In the genomic region with DNA sequence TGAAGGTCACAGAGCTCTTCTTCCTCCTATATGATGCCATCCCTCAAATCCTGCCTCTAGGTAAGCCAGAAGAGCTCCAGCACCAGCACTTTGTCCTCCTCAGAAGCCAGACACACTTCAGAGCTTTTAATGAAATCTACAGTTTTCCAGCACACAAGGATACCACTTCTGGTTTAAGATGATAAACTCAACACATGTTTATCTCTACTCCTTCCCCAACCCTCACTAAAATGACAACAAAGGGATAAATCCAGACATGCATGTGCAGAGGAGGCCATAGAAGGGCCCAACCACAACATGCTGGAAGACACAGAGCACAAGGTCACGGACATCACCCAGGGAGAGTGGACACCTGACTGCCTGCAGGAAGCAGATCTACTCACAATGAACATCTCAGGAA, we compare ENCODE assay signal across 1 cellular context.
TF ChIP-seq lines count a peak whose summit lies in the region.

No MANE protein-coding gene starts in this region.

TF ChIP-seq in K562, 482 proteins besides CTCF, POLR2A, EP300 and RAD21 (continued from another document and continues in another):
- TF ChIP-seq, protein P1, sequence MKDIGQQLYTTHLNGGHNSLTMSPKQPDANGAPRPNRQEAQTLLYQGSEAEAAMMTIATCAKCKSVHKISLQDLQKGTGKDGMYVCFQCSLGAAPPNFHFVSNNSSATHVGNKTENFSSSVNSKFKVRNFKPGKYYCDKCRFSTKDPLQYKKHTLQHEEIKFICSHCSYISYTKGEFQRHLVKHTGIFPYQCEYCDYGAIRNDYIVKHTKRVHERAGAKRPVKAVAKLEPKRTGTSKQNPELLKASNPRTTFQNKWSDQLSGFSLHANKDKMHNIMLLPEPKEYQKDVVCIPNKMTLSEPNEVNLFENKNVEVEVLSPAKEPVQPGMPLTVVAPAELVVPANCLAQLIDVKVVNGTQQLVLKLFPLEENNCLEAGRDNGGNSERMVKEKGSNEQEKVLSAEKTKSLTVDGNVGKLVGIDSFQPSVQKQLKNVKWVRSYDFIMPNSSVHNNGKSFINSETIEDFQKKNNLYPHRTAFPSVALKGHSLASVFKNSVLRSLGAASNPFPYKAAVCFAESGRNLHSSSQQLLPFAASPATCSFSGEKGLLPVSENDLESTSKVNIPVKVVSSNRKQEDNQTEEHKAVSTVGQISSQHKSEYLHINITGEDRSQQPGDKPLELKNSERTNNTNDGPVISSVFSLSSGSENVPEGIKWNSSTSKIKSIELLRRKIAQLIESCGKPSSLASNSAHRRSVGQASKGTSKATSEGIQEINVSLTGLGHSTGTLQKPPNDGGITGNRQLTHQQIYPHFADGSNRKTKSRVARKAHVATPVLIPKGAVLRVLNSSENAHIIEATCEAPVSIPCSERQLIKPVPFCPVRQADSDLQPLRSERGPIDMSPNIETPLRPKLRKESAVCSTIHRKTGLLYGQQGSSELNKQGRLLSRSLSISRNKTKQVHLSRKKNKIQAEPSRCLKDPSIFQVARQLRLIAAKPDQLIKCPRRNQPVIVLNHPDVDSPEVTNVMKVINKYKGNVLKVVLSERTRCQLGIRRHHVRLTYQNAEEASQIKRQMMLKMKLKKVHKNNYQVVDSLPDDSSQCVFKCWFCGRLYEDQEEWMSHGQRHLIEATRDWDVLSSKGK (CRISPR knock-in tag; IDR thresholded peaks at IDR 0.05): no peak
- TF ChIP-seq, protein P2, sequence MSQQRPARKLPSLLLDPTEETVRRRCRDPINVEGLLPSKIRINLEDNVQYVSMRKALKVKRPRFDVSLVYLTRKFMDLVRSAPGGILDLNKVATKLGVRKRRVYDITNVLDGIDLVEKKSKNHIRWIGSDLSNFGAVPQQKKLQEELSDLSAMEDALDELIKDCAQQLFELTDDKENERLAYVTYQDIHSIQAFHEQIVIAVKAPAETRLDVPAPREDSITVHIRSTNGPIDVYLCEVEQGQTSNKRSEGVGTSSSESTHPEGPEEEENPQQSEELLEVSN (IDR thresholded peaks at IDR 0.05; ENCODE audit: borderline replicate concordance in 1 of 2, extremely low read depth in 1 of 2, insufficient read depth in 1 of 2, insufficient read length in 1 of 2, low read depth in 1 of 2, low read length in 1 of 2, poor library complexity in 1 of 2, severe bottlenecking in 1 of 2): no peak
- TF ChIP-seq CCNT2 (IDR thresholded peaks at IDR 0.05; ENCODE audit: borderline replicate concordance, extremely low read depth, insufficient read length, low read depth, low read length) (peak; percentile 29), NFIC (IDR thresholded peaks at IDR 0.05) (peak; percentile 71), GATA2 (CRISPR knock-in tag; IDR thresholded peaks at IDR 0.05) (peak; percentile 74), POLR2H (tag; IDR thresholded peaks at IDR 0.05; ENCODE audit: low read depth) (no peak), SREBF2 (CRISPR knock-in tag; IDR thresholded peaks at IDR 0.05) (no peak), ZNF3 (CRISPR knock-in tag; IDR thresholded peaks at IDR 0.05) (no peak), ESRRA (IDR thresholded peaks at IDR 0.05; ENCODE audit: borderline replicate concordance, low read depth) (peak; percentile 59), KAT7 (CRISPR knock-in tag; IDR thresholded peaks at IDR 0.05; ENCODE audit: borderline replicate concordance) (no peak), ETV5 (CRISPR knock-in tag; IDR thresholded peaks at IDR 0.05; ENCODE audit: low read depth) (no peak), KDM1A (IDR thresholded peaks at IDR 0.05) (peak; percentile 72 to 85; a peak in 3 of 4 replicates), KLF16 (IDR thresholded peaks at IDR 0.05) (peak; percentile 73), L3MBTL2 (IDR thresholded peaks at IDR 0.05) (peak; percentile 68), RNF2 (IDR thresholded peaks at IDR 0.05) (no peak), NRF1 (conservative IDR thresholded peaks at IDR 0.05 in 1 of 2, IDR thresholded peaks at IDR 0.05 in 1 of 2) (0 out of 4 replicates have a peak, but pooled peaks of 1 of the 2 experiments have one; percentile 13), BHLHE40 (IDR thresholded peaks at IDR 0.05; ENCODE audit: low read length) (peak; percentile 84), ZNF589 (CRISPR knock-in tag; IDR thresholded peaks at IDR 0.05; ENCODE audit: low read depth) (no peak), ELF1 (tag; IDR thresholded peaks at IDR 0.05) (no peak), BCOR (IDR thresholded peaks at IDR 0.05) (0 out of 2 replicates have a peak, but pooled peaks have one; percentile 18), HSF4 (CRISPR knock-in tag; IDR thresholded peaks at IDR 0.05; ENCODE audit: borderline replicate concordance) (no peak), CTBP1 (IDR thresholded peaks at IDR 0.05; ENCODE audit: borderline replicate concordance) (peak; percentile 49; the same call in 1 of the 2 replicates), ZNF785 (CRISPR knock-in tag; IDR thresholded peaks at IDR 0.05) (no peak), ZC3H8 (IDR thresholded peaks at IDR 0.05) (no peak), JUND (IDR thresholded peaks at IDR 0.05; ENCODE audit: borderline replicate concordance, low read depth, low read length) (peak; percentile 33; the same call in 1 of the 2 replicates), JUND (tag; IDR thresholded peaks at IDR 0.05; ENCODE audit: borderline replicate concordance, low read depth, low read length) (peak; percentile 57; the same call in 2 of the 3 replicates), NCOR1 (IDR thresholded peaks at IDR 0.05) (peak; percentile 89), BCL6 (CRISPR knock-in tag; IDR thresholded peaks at IDR 0.05) (no peak), SAFB (IDR thresholded peaks at IDR 0.05; ENCODE audit: borderline replicate concordance, low read depth, low read length) (no peak), CBX5 (IDR thresholded peaks at IDR 0.05; ENCODE audit: borderline replicate concordance, low read depth) (no peak), CXXC5 (CRISPR knock-in tag; IDR thresholded peaks at IDR 0.05) (0 out of 2 replicates have a peak, but pooled peaks have one; percentile 41), FOXK1 (CRISPR knock-in tag; IDR thresholded peaks at IDR 0.05; ENCODE audit: borderline replicate concordance) (no peak), ZNF224 (CRISPR knock-in tag; IDR thresholded peaks at IDR 0.05) (no peak), CBX2 (IDR thresholded peaks at IDR 0.05; ENCODE audit: insufficient read depth, low read length, poor library complexity, severe bottlenecking) (no peak), MCM3 (IDR thresholded peaks at IDR 0.05) (no peak)
- TF ChIP-seq, protein P3, sequence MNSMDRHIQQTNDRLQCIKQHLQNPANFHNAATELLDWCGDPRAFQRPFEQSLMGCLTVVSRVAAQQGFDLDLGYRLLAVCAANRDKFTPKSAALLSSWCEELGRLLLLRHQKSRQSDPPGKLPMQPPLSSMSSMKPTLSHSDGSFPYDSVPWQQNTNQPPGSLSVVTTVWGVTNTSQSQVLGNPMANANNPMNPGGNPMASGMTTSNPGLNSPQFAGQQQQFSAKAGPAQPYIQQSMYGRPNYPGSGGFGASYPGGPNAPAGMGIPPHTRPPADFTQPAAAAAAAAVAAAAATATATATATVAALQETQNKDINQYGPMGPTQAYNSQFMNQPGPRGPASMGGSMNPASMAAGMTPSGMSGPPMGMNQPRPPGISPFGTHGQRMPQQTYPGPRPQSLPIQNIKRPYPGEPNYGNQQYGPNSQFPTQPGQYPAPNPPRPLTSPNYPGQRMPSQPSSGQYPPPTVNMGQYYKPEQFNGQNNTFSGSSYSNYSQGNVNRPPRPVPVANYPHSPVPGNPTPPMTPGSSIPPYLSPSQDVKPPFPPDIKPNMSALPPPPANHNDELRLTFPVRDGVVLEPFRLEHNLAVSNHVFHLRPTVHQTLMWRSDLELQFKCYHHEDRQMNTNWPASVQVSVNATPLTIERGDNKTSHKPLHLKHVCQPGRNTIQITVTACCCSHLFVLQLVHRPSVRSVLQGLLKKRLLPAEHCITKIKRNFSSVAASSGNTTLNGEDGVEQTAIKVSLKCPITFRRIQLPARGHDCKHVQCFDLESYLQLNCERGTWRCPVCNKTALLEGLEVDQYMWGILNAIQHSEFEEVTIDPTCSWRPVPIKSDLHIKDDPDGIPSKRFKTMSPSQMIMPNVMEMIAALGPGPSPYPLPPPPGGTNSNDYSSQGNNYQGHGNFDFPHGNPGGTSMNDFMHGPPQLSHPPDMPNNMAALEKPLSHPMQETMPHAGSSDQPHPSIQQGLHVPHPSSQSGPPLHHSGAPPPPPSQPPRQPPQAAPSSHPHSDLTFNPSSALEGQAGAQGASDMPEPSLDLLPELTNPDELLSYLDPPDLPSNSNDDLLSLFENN (IDR thresholded peaks at IDR 0.05; ENCODE audit: low read depth in 2 of 2, low read length in 2 of 2): peak in 1 of 2 experiments; percentile 30; a peak in 1 of 4 replicates
- TF ChIP-seq, protein P4, sequence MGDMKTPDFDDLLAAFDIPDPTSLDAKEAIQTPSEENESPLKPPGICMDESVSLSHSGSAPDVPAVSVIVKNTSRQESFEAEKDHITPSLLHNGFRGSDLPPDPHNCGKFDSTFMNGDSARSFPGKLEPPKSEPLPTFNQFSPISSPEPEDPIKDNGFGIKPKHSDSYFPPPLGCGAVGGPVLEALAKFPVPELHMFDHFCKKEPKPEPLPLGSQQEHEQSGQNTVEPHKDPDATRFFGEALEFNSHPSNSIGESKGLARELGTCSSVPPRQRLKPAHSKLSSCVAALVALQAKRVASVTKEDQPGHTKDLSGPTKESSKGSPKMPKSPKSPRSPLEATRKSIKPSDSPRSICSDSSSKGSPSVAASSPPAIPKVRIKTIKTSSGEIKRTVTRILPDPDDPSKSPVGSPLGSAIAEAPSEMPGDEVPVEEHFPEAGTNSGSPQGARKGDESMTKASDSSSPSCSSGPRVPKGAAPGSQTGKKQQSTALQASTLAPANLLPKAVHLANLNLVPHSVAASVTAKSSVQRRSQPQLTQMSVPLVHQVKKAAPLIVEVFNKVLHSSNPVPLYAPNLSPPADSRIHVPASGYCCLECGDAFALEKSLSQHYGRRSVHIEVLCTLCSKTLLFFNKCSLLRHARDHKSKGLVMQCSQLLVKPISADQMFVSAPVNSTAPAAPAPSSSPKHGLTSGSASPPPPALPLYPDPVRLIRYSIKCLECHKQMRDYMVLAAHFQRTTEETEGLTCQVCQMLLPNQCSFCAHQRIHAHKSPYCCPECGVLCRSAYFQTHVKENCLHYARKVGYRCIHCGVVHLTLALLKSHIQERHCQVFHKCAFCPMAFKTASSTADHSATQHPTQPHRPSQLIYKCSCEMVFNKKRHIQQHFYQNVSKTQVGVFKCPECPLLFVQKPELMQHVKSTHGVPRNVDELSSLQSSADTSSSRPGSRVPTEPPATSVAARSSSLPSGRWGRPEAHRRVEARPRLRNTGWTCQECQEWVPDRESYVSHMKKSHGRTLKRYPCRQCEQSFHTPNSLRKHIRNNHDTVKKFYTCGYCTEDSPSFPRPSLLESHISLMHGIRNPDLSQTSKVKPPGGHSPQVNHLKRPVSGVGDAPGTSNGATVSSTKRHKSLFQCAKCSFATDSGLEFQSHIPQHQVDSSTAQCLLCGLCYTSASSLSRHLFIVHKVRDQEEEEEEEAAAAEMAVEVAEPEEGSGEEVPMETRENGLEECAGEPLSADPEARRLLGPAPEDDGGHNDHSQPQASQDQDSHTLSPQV (IDR thresholded peaks at IDR 0.05): no peak
- TF ChIP-seq, protein P5, sequence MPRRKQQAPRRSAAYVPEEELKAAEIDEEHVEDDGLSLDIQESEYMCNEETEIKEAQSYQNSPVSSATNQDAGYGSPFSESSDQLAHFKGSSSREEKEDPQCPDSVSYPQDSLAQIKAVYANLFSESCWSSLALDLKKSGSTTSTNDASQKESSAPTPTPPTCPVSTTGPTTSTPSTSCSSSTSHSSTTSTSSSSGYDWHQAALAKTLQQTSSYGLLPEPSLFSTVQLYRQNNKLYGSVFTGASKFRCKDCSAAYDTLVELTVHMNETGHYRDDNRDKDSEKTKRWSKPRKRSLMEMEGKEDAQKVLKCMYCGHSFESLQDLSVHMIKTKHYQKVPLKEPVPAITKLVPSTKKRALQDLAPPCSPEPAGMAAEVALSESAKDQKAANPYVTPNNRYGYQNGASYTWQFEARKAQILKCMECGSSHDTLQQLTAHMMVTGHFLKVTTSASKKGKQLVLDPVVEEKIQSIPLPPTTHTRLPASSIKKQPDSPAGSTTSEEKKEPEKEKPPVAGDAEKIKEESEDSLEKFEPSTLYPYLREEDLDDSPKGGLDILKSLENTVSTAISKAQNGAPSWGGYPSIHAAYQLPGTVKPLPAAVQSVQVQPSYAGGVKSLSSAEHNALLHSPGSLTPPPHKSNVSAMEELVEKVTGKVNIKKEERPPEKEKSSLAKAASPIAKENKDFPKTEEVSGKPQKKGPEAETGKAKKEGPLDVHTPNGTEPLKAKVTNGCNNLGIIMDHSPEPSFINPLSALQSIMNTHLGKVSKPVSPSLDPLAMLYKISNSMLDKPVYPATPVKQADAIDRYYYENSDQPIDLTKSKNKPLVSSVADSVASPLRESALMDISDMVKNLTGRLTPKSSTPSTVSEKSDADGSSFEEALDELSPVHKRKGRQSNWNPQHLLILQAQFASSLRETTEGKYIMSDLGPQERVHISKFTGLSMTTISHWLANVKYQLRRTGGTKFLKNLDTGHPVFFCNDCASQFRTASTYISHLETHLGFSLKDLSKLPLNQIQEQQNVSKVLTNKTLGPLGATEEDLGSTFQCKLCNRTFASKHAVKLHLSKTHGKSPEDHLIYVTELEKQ (CRISPR knock-in tag; IDR thresholded peaks at IDR 0.05): no peak
- TF ChIP-seq, protein P6, sequence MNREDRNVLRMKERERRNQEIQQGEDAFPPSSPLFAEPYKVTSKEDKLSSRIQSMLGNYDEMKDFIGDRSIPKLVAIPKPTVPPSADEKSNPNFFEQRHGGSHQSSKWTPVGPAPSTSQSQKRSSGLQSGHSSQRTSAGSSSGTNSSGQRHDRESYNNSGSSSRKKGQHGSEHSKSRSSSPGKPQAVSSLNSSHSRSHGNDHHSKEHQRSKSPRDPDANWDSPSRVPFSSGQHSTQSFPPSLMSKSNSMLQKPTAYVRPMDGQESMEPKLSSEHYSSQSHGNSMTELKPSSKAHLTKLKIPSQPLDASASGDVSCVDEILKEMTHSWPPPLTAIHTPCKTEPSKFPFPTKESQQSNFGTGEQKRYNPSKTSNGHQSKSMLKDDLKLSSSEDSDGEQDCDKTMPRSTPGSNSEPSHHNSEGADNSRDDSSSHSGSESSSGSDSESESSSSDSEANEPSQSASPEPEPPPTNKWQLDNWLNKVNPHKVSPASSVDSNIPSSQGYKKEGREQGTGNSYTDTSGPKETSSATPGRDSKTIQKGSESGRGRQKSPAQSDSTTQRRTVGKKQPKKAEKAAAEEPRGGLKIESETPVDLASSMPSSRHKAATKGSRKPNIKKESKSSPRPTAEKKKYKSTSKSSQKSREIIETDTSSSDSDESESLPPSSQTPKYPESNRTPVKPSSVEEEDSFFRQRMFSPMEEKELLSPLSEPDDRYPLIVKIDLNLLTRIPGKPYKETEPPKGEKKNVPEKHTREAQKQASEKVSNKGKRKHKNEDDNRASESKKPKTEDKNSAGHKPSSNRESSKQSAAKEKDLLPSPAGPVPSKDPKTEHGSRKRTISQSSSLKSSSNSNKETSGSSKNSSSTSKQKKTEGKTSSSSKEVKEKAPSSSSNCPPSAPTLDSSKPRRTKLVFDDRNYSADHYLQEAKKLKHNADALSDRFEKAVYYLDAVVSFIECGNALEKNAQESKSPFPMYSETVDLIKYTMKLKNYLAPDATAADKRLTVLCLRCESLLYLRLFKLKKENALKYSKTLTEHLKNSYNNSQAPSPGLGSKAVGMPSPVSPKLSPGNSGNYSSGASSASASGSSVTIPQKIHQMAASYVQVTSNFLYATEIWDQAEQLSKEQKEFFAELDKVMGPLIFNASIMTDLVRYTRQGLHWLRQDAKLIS (CRISPR knock-in tag; IDR thresholded peaks at IDR 0.05): no peak
- TF ChIP-seq, protein P7, sequence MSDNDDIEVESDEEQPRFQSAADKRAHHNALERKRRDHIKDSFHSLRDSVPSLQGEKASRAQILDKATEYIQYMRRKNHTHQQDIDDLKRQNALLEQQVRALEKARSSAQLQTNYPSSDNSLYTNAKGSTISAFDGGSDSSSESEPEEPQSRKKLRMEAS (CRISPR knock-in tag; IDR thresholded peaks at IDR 0.05): peak; percentile 49; the same call in 1 of the 2 replicates
